Comparison of ENCODE assay signal across 13 cellular contexts in the genomic region with DNA sequence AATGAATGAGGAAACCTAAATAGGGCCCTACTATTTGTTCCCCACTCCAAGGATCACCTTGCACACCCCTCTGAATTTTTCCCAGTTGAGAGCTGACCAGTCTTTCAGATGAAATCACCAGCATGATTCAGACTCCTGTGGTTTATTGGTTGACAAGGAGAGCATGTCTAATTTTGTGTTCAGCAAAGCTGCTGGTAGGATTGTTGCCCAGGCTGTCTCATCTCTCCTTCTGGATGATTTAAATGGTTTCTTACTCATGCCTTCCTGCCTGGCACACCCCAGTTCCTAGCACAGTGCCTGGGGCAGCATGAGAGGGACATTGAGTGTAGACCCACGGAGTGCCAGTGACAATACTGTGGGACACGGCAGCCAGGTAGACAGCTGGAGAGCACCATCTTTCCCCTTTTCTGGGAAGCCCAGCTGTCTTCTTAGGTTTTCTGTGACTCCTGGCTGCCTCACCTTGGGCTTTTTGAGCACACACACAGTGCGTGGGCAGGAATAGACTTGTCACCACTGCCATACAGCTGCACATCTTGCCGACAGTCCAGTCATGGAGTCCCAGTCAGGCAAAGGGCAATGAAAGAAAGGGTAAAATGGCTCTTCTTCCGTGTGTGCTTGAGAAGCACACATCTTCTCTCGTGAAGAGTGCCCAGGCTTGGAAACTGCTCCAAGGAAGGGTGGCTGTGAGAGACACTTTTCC. TPM values are rescaled to one million over a fixed set of nuclear protein-coding genes. Genes with fewer than 3 reads are reported as not detected.
A peak's percentile ranks its signal among the peaks of the same experiment; 100 is the strongest.
DNase-seq lines count a peak whose midpoint lies in the region; ATAC-seq and TF ChIP-seq lines count a peak whose summit lies in the region.
"Had no signal": no experiment of that assay in that cellular context is flagged by ENCODE, and none has a peak within 500 bp of the region (broad histone marks: within the 10 kb centered on the region; RNA-seq: fewer than 3 reads in every experiment).

No MANE protein-coding gene starts in this region.

- no peak for TF ChIP-seq CTCF in fibroblast of mammary gland (conservative IDR thresholded peaks at IDR 0.05; ENCODE audit: control insufficient read depth, insufficient read depth, low read depth, low read length)
- TF ChIP-seq CTCF in smooth muscle cell (IDR thresholded peaks at IDR 0.05; ENCODE audit: borderline replicate concordance, insufficient read depth, poor library complexity, severe bottlenecking) = no peak

- no peak for DNase-seq in activated CD4-positive, alpha-beta T cell treated with anti-CD3 and anti-CD28 coated beads for 36 hours
- DNase-seq in activated CD4-positive, alpha-beta T cell treated with anti-CD3 and anti-CD28 coated beads for 1 hour = no peak
- peak; percentile 94 for DNase-seq in RKO (ENCODE audit: low spot score)
- DNase-seq in fibroblast of mammary gland (ENCODE audit: low read depth) = peak; percentile 73
- DNase-seq in smooth muscle cell (lab: John Stamatoyannopoulos, UW; ENCODE audit: unreplicated experiment) = no peak
- no peak for DNase-seq in putamen (ENCODE audit: low spot score)
- no peak for DNase-seq in activated CD4-positive, alpha-beta T cell treated with anti-CD3 and anti-CD28 coated beads, Interleukin-2, amount 10 ng/mL, durations not matched to agents 24 days and 14 days
- no peak for DNase-seq in activated CD8-positive, alpha-beta T cell treated with anti-CD3 and anti-CD28 coated beads, Interleukin-2, amount 10 ng/mL, durations not matched to agents 7 days and 5 days
- DNase-seq: activated CD4-positive, CD25-positive, alpha-beta regulatory T cell; DND-41; KG1; naive B cell had no signal

- H3K4me3 ChIP-seq in fibroblast of mammary gland (ENCODE audit: control insufficient read depth, low read depth, low read length) (no peak overlapping the region), smooth muscle cell (no peak overlapping the region)

- H3K36me3 Mint-ChIP-seq in activated CD4-positive, alpha-beta T cell treated with anti-CD3 and anti-CD28 coated beads for 36 hours (ENCODE audit: low read depth) = no peaks in the 10 kb centered on the region
- no peaks in the 10 kb centered on the region for H3K36me3 Mint-ChIP-seq in activated CD4-positive, alpha-beta T cell treated with anti-CD3 and anti-CD28 coated beads, Interleukin-2, amount 10 ng/mL, durations not matched to agents 24 days and 14 days (ENCODE audit: low read depth)
- H3K36me3 Mint-ChIP-seq in activated CD8-positive, alpha-beta T cell treated with anti-CD3 and anti-CD28 coated beads, Interleukin-2, amount 10 ng/mL, durations not matched to agents 7 days and 5 days (ENCODE audit: low read depth) = no peaks in the 10 kb centered on the region
- H3K36me3 Mint-ChIP-seq: naive B cell had no signal

- no peak overlapping the region for H3K9ac ChIP-seq in smooth muscle cell (ENCODE audit: low read depth)

- intact Hi-C loops in activated CD4-positive, alpha-beta T cell treated with anti-CD3 and anti-CD28 coated beads for 36 hours (cut with DNase I, micrococcal nuclease) = no loop called here
- intact Hi-C loops in activated CD4-positive, alpha-beta T cell treated with anti-CD3 and anti-CD28 coated beads, Interleukin-2, amount 10 ng/mL, durations not matched to agents 24 days and 14 days (cut with micrococcal nuclease) = no loop called here

- no peak overlapping the region for H3K27ac Mint-ChIP-seq in activated CD4-positive, alpha-beta T cell treated with anti-CD3 and anti-CD28 coated beads for 36 hours
- no peak overlapping the region for H3K27ac Mint-ChIP-seq in activated CD4-positive, alpha-beta T cell treated with anti-CD3 and anti-CD28 coated beads, Interleukin-2, amount 10 ng/mL, durations not matched to agents 24 days and 14 days
- no peak overlapping the region for H3K27ac Mint-ChIP-seq in activated CD8-positive, alpha-beta T cell treated with anti-CD3 and anti-CD28 coated beads, Interleukin-2, amount 10 ng/mL, durations not matched to agents 7 days and 5 days
- H3K27ac Mint-ChIP-seq: activated T-helper 2 cell treated with anti-CD3 and anti-CD28 coated beads, Interferon-gamma antibody, Interleukin-2, Interleukin-4, amounts not matched to agents 10 μg/mL and 5 μg/mL and 100 μg/mL, durations not matched to agents 14 hours and 24 hours and 36 hours; naive B cell had no signal

- H2AFZ ChIP-seq in smooth muscle cell (ENCODE audit: low read depth) = no peak overlapping the region

- H3K4me3 Mint-ChIP-seq in activated CD4-positive, alpha-beta T cell treated with anti-CD3 and anti-CD28 coated beads for 36 hours = no peak overlapping the region
- no peak overlapping the region for H3K4me3 Mint-ChIP-seq in activated CD4-positive, alpha-beta T cell treated with anti-CD3 and anti-CD28 coated beads, Interleukin-2, amount 10 ng/mL, durations not matched to agents 24 days and 14 days
- H3K4me3 Mint-ChIP-seq in activated CD8-positive, alpha-beta T cell treated with anti-CD3 and anti-CD28 coated beads, Interleukin-2, amount 10 ng/mL, durations not matched to agents 7 days and 5 days = no peak overlapping the region
- H3K4me3 Mint-ChIP-seq: naive B cell had no signal

- POLR2A ChIA-PET in activated CD4-positive, alpha-beta T cell treated with anti-CD3 and anti-CD28 coated beads for 36 hours (lab: Charles Lee) = no interaction called here
- POLR2A ChIA-PET in activated CD8-positive, alpha-beta T cell treated with anti-CD3 and anti-CD28 coated beads, Interleukin-2, amount 10 ng/mL, durations not matched to agents 7 days and 5 days (lab: Charles Lee) = no interaction called here

- peak; percentile 27 for ATAC-seq in activated CD4-positive, alpha-beta T cell treated with anti-CD3 and anti-CD28 coated beads for 36 hours
- ATAC-seq in activated CD8-positive, alpha-beta T cell treated with anti-CD3 and anti-CD28 coated beads, Interleukin-2, amount 10 ng/mL, durations not matched to agents 7 days and 5 days = no peak

- H3F3A ChIP-seq in smooth muscle cell (ENCODE audit: low read depth) = peaks cover 3% of the 10 kb centered on the region

- CTCF ChIA-PET in activated CD4-positive, alpha-beta T cell treated with anti-CD3 and anti-CD28 coated beads for 36 hours (lab: Charles Lee) = no interaction called here
- CTCF ChIA-PET in activated CD8-positive, alpha-beta T cell treated with anti-CD3 and anti-CD28 coated beads, Interleukin-2, amount 10 ng/mL, durations not matched to agents 7 days and 5 days (lab: Charles Lee) = no interaction called here

- no peaks in the 10 kb centered on the region for H3K9me3 ChIP-seq in smooth muscle cell (replicated peaks; ENCODE audit: low read depth)

- no peaks in the 10 kb centered on the region for H3K4me1 ChIP-seq in smooth muscle cell (ENCODE audit: low read depth)

- peaks cover 11% of the 10 kb centered on the region for H3K27me3 Mint-ChIP-seq in activated CD4-positive, alpha-beta T cell treated with anti-CD3 and anti-CD28 coated beads for 36 hours
- peaks cover 28% of the 10 kb centered on the region for H3K27me3 Mint-ChIP-seq in activated CD4-positive, alpha-beta T cell treated with anti-CD3 and anti-CD28 coated beads, Interleukin-2, amount 10 ng/mL, durations not matched to agents 24 days and 14 days
- H3K27me3 Mint-ChIP-seq in activated CD8-positive, alpha-beta T cell treated with anti-CD3 and anti-CD28 coated beads, Interleukin-2, amount 10 ng/mL, durations not matched to agents 7 days and 5 days (ENCODE audit: low read depth) = peaks cover 18% of the 10 kb centered on the region

- 67% methylated on average over 6 of the region's 6 CpGs for WGBS in smooth muscle cell (ENCODE audit: low lambda C conversion rate)

- H3K9me3 Mint-ChIP-seq in activated CD4-positive, alpha-beta T cell treated with anti-CD3 and anti-CD28 coated beads for 36 hours (ENCODE audit: low read depth) = no peaks in the 10 kb centered on the region
- H3K9me3 Mint-ChIP-seq in activated CD4-positive, alpha-beta T cell treated with anti-CD3 and anti-CD28 coated beads, Interleukin-2, amount 10 ng/mL, durations not matched to agents 24 days and 14 days = no peaks in the 10 kb centered on the region
- no peaks in the 10 kb centered on the region for H3K9me3 Mint-ChIP-seq in activated CD8-positive, alpha-beta T cell treated with anti-CD3 and anti-CD28 coated beads, Interleukin-2, amount 10 ng/mL, durations not matched to agents 7 days and 5 days (ENCODE audit: insufficient read depth)
- H3K9me3 Mint-ChIP-seq: activated T-helper 2 cell treated with anti-CD3 and anti-CD28 coated beads, Interferon-gamma antibody, Interleukin-2, Interleukin-4, amounts not matched to agents 10 μg/mL and 5 μg/mL and 100 μg/mL, durations not matched to agents 14 hours and 24 hours and 36 hours; naive B cell had no signal

- no peaks in the 10 kb centered on the region for H4K20me1 ChIP-seq in smooth muscle cell (ENCODE audit: low read depth)

- H3K36me3 ChIP-seq in smooth muscle cell (ENCODE audit: low read depth) = no peaks in the 10 kb centered on the region

- peak overlapping the region; percentile 69 for H3K27ac ChIP-seq in smooth muscle cell (ENCODE audit: low read depth)

- H3K79me2 ChIP-seq in smooth muscle cell (ENCODE audit: low read depth) = no peaks in the 10 kb centered on the region

- H3K4me1 Mint-ChIP-seq in activated CD4-positive, alpha-beta T cell treated with anti-CD3 and anti-CD28 coated beads for 36 hours = peaks cover 10% of the 10 kb centered on the region
- H3K4me1 Mint-ChIP-seq in activated CD4-positive, alpha-beta T cell treated with anti-CD3 and anti-CD28 coated beads, Interleukin-2, amount 10 ng/mL, durations not matched to agents 24 days and 14 days = peaks cover 9% of the 10 kb centered on the region
- H3K4me1 Mint-ChIP-seq in activated CD8-positive, alpha-beta T cell treated with anti-CD3 and anti-CD28 coated beads, Interleukin-2, amount 10 ng/mL, durations not matched to agents 7 days and 5 days (ENCODE audit: low read depth) = peaks cover 2% of the 10 kb centered on the region
- H3K4me1 Mint-ChIP-seq: naive B cell had no signal

- peak overlapping the region; percentile 48 for H3K4me2 ChIP-seq in smooth muscle cell

- H3K27me3 ChIP-seq in smooth muscle cell (ENCODE audit: low read depth) = no peaks in the 10 kb centered on the region

RNA-seq across cellular contexts. Expression of gene FGF9, which starts 12.3 kb away (rescaled TPM):
- under 1 TPM in 1 of 2 experiments, not detected in 1; 0.19 TPM for total RNA-seq in activated CD4-positive, alpha-beta T cell treated with anti-CD3 and anti-CD28 coated beads for 36 hours
- 0.67 TPM in 1 of 2 replicates, not detected in the other for total RNA-seq in smooth muscle cell
- 0.37 and 0.56 TPM in 2 replicates for polyA plus RNA-seq in smooth muscle cell
- total RNA-seq in activated CD4-positive, alpha-beta T cell treated with anti-CD3 and anti-CD28 coated beads, Interleukin-2, amount 10 ng/mL, durations not matched to agents 24 days and 14 days = 0.40 and 0.54 TPM in 2 replicates
- under 1 TPM in 1 of 2 experiments, not detected in 1; 0.21 TPM for total RNA-seq in activated CD8-positive, alpha-beta T cell treated with anti-CD3 and anti-CD28 coated beads, Interleukin-2, amount 10 ng/mL, durations not matched to agents 7 days and 5 days

Comparison
In these comparisons a context has a peak if more than half of its experiments do, and no peak if none do; other contexts are left out.
1. DNase-seq: peak in RKO (single experiment) and fibroblast of mammary gland (single experiment); none in activated CD4-positive, alpha-beta T cell treated with anti-CD3 and anti-CD28 coated beads for 36 hours (single experiment), activated CD4-positive, alpha-beta T cell treated with anti-CD3 and anti-CD28 coated beads for 1 hour (single experiment), smooth muscle cell (single experiment), putamen (single experiment), activated CD4-positive, alpha-beta T cell treated with anti-CD3 and anti-CD28 coated beads, Interleukin-2, amount 10 ng/mL, durations not matched to agents 24 days and 14 days (single experiment) and activated CD8-positive, alpha-beta T cell treated with anti-CD3 and anti-CD28 coated beads, Interleukin-2, amount 10 ng/mL, durations not matched to agents 7 days and 5 days (single experiment).